8 cellular contexts compared by ENCODE assay signal in genomic region chr16:25030420-25031131, GRCh38. TPM values are rescaled to one million over a fixed set of nuclear protein-coding genes. Genes with fewer than 3 reads are reported as not detected.
A peak's percentile ranks its signal among the peaks of the same experiment; 100 is the strongest.
DNase-seq lines count a peak whose midpoint lies in the region; ATAC-seq and TF ChIP-seq lines count a peak whose summit lies in the region.

No MANE protein-coding gene starts in this region.

- no peaks in the 10 kb centered on the region for H3K9me3 ChIP-seq in aorta (ENCODE audit: control insufficient read depth, low read length)

- no peaks in the 10 kb centered on the region for H3K27me3 Mint-ChIP-seq in activated naive CD8-positive, alpha-beta T cell treated with anti-CD3 and anti-CD28 coated beads for 36 hours
- peaks cover 20% of the 10 kb centered on the region for H3K27me3 Mint-ChIP-seq in neural crest cell (ENCODE audit: low read depth)

- H3K27ac ChIP-seq in aorta (ENCODE audit: low read depth in 1 of 2, low read length in 2 of 2) = no peak overlapping the region

- no peak for TF ChIP-seq CTCF in neural crest cell (conservative IDR thresholded peaks at IDR 0.05)

- H3K27me3 ChIP-seq in aorta (ENCODE audit: control insufficient read depth in 1 of 2, insufficient read depth in 2 of 2, low read length in 1 of 2) = no peaks in the 10 kb centered on the region

- ATAC-seq in GM18508 (IDR thresholded peaks at IDR 0.05; ENCODE audit: insufficient read depth, unreplicated experiment) (peak; percentile 2), HG02970 (IDR thresholded peaks at IDR 0.05; ENCODE audit: low FRiP score, unreplicated experiment) (peak; percentile 23), aorta (ENCODE audit: low FRiP score) (no peak), HG03135 (IDR thresholded peaks at IDR 0.05; ENCODE audit: unreplicated experiment) (no peak), GM21619 (IDR thresholded peaks at IDR 0.05; ENCODE audit: unreplicated experiment) (no peak), left lobe of liver (no peak)

- no peaks in the 10 kb centered on the region for H3K4me1 ChIP-seq in aorta (ENCODE audit: control insufficient read depth in 1 of 2, insufficient read depth in 2 of 2, low read length in 2 of 2)

- H3K4me3 ChIP-seq in aorta (ENCODE audit: low read length in 2 of 2) = no peak overlapping the region

- WGBS in aorta, 2 donors = 76 to 80% methylated on average over 10 of the region's 10 CpGs

- peaks cover 2% of the 10 kb centered on the region for H3K9me3 Mint-ChIP-seq in activated naive CD8-positive, alpha-beta T cell treated with anti-CD3 and anti-CD28 coated beads for 36 hours
- H3K9me3 Mint-ChIP-seq in neural crest cell = no peaks in the 10 kb centered on the region

- intact Hi-C loops in aorta (cut with DNase I) = no loop called here

- H3K4me1 Mint-ChIP-seq in activated naive CD8-positive, alpha-beta T cell treated with anti-CD3 and anti-CD28 coated beads for 36 hours = peaks cover 46% of the 10 kb centered on the region
- H3K4me1 Mint-ChIP-seq in neural crest cell = peaks cover 12% of the 10 kb centered on the region

- no peak for DNase-seq in activated naive CD8-positive, alpha-beta T cell treated with anti-CD3 and anti-CD28 coated beads for 36 hours
- DNase-seq in neural crest cell (ENCODE audit: low read depth, low spot score) (no peak), aorta (no peak), left lobe of liver (ENCODE audit: low spot score) (no peak)

- no peaks in the 10 kb centered on the region for H3K36me3 ChIP-seq in aorta (ENCODE audit: control insufficient read depth in 1 of 2, insufficient read depth in 2 of 2, low read length in 1 of 2)

- peak overlapping the region; percentile 83 for H3K4me3 Mint-ChIP-seq in activated naive CD8-positive, alpha-beta T cell treated with anti-CD3 and anti-CD28 coated beads for 36 hours
- H3K4me3 Mint-ChIP-seq in neural crest cell = peak overlapping the region; percentile 91

- H3K27ac Mint-ChIP-seq in activated naive CD8-positive, alpha-beta T cell treated with anti-CD3 and anti-CD28 coated beads for 36 hours = peak overlapping the region; percentile 95
- no peak overlapping the region for H3K27ac Mint-ChIP-seq in neural crest cell (ENCODE audit: unreplicated experiment)

- no peaks in the 10 kb centered on the region for H3K36me3 Mint-ChIP-seq in activated naive CD8-positive, alpha-beta T cell treated with anti-CD3 and anti-CD28 coated beads for 36 hours
- H3K36me3 Mint-ChIP-seq in neural crest cell (ENCODE audit: low read depth) = no peaks in the 10 kb centered on the region

RNA-seq across cellular contexts. Expression of gene ARHGAP17, which starts 15.4 kb away (rescaled TPM):
- 10 to 100 TPM; 72.5 to 79.3 TPM for total RNA-seq in activated naive CD8-positive, alpha-beta T cell treated with anti-CD3 and anti-CD28 coated beads for 36 hours
- total RNA-seq in neural crest cell = 95.8 and 98.7 TPM in 2 replicates
- 100 to 1,000 TPM in 1 of 2 donors, 10 to 100 TPM in 1; 95.8 to 122 TPM for total RNA-seq in aorta
- polyA plus RNA-seq in aorta = 10 to 100 TPM; 12.9 to 56.7 TPM
- total RNA-seq in left lobe of liver = 22.1 TPM

Comparison
In these comparisons a context has a peak if more than half of its experiments do, and no peak if none do; other contexts are left out.
1. ATAC-seq: peak in GM18508 (single experiment) and HG02970 (single experiment); none in aorta (single experiment), HG03135 (single experiment), GM21619 (single experiment) and left lobe of liver (single experiment).